Comparison of ENCODE assay signal across 12 cellular contexts in the genomic region with DNA sequence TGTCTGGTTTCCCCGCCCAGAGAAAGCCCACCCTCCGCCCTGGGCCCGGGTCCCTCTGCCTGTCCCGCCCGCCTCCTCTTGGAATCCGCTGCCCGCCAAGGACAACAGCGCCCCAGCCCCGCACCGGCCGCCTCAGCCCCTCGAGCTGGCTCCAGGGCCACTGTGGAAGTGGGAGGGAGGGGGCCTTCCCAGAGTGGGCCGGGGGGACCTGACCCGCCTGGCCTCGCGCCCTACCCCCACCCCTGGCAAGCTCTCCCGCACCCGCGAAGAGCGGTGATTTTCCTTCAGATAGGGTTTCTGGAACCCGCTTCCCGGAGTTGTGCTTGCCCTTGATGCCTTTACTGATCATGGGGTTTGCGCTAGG. TPM values are rescaled to one million over a fixed set of nuclear protein-coding genes. Genes with fewer than 3 reads are reported as not detected.
DNase-seq lines count a peak whose midpoint lies in the region; ATAC-seq and TF ChIP-seq lines count a peak whose summit lies in the region.
"Had no signal": no experiment of that assay in that cellular context is flagged by ENCODE, and none has a peak within 500 bp of the region (broad histone marks: within the 10 kb centered on the region; RNA-seq: fewer than 3 reads in every experiment).

No MANE protein-coding gene starts in this region.

- POLR2A ChIA-PET in activated naive CD8-positive, alpha-beta T cell treated with anti-CD3 and anti-CD28 coated beads, Interleukin-2, amount 10 ng/mL, durations not matched to agents 7 days and 5 days (lab: Charles Lee): interaction anchor here (0.6 to 2.5 kb wide), 2 partner anchors 34 to 40 kb away, joined by 5 to 14 read pairs; partner anchors contain the start of gene CBX4

- H3K9me2 ChIP-seq in GM23338 (ENCODE audit: insufficient read depth): no peaks in the 10 kb centered on the region

- H3K4me3 ChIP-seq in CD4-positive, CD25-positive, alpha-beta regulatory T cell (ENCODE audit: low read depth, low read length): no peak overlapping the region
- H3K4me3 ChIP-seq in GM23338: 0 out of 2 replicates have a peak overlapping the region, but pooled peaks have one; percentile 25

- peaks cover 27% of the 10 kb centered on the region for H3K27me3 ChIP-seq in CD4-positive, CD25-positive, alpha-beta regulatory T cell (ENCODE audit: control insufficient read depth, insufficient read depth, low read length)
- H3K27me3 ChIP-seq in GM23338 (ENCODE audit: insufficient read depth): peaks cover 92% of the 10 kb centered on the region

- no peaks in the 10 kb centered on the region for H3K36me3 Mint-ChIP-seq in CD4-positive, CD25-positive, alpha-beta regulatory T cell
- H3K36me3 Mint-ChIP-seq in GM23338 (ENCODE audit: low read depth): no peaks in the 10 kb centered on the region; the same call in 1 of the 3 replicates
- no peaks in the 10 kb centered on the region for H3K36me3 Mint-ChIP-seq in activated naive CD8-positive, alpha-beta T cell treated with anti-CD3 and anti-CD28 coated beads, Interleukin-2, amount 10 ng/mL, durations not matched to agents 7 days and 5 days
- H3K36me3 Mint-ChIP-seq in natural killer cell: no peaks in the 10 kb centered on the region

- ATAC-seq in CD4-positive, CD25-positive, alpha-beta regulatory T cell (ENCODE audit: low read depth in 2 of 2): no peak
- ATAC-seq in GM23338 (no peak), natural killer cell (no peak), GM19452 (IDR thresholded peaks at IDR 0.05; ENCODE audit: unreplicated experiment) (no peak), left cardiac atrium (no peak)
- ATAC-seq in activated naive CD8-positive, alpha-beta T cell treated with anti-CD3 and anti-CD28 coated beads, Interleukin-2, amount 10 ng/mL, durations not matched to agents 7 days and 5 days (ENCODE audit: low read depth): no peak
- ATAC-seq: gastroesophageal sphincter had no signal

- DNase-seq in CD4-positive, CD25-positive, alpha-beta regulatory T cell: no peak
- DNase-seq in GM23338 (ENCODE audit: low spot score): no peak
- no peak for DNase-seq in activated naive CD8-positive, alpha-beta T cell treated with anti-CD3 and anti-CD28 coated beads, Interleukin-2, amount 10 ng/mL, durations not matched to agents 7 days and 5 days
- no peak for DNase-seq in natural killer cell
- DNase-seq in activated gamma-delta T cell (lab: John Stamatoyannopoulos, UW): no peak
- no peak for DNase-seq in left cardiac atrium
- DNase-seq: activated CD4-positive, alpha-beta T cell treated with anti-CD3 and anti-CD28 coated beads for 1 hour; anterior cingulate cortex; NCI-H2107; substantia nigra had no signal

- H3K4me1 ChIP-seq in CD4-positive, CD25-positive, alpha-beta regulatory T cell (ENCODE audit: control insufficient read depth, insufficient read depth, low read length, poor library complexity, severe bottlenecking): peaks cover 69% of the 10 kb centered on the region
- peaks cover 38% of the 10 kb centered on the region for H3K4me1 ChIP-seq in GM23338 (ENCODE audit: insufficient read depth)

- peaks cover 9% of the 10 kb centered on the region for H4K20me1 ChIP-seq in GM23338 (replicated peaks; ENCODE audit: insufficient read depth)

- intact Hi-C loops in natural killer cell (cut with micrococcal nuclease): loop anchor here (5.0 kb wide), 1 partner anchor 52 kb away; no protein-coding TSS in a partner anchor
- intact Hi-C loops in left cardiac atrium (cut with DNase I): loop anchor here in 1 of 2 donors (5.0 to 10.0 kb wide), 2 partner anchors 43 to 54 kb away; no protein-coding TSS in a partner anchor

- peak overlapping the region; percentile 73; the same call in 1 of the 2 replicates for H3K4me2 ChIP-seq in GM23338

- H3F3A ChIP-seq in GM23338 (replicated peaks; ENCODE audit: low read depth): peaks cover 39% of the 10 kb centered on the region

- peaks cover 56% of the 10 kb centered on the region for H3K27me3 Mint-ChIP-seq in CD4-positive, CD25-positive, alpha-beta regulatory T cell
- H3K27me3 Mint-ChIP-seq in GM23338 (ENCODE audit: insufficient read depth, low read depth, poor library complexity) (peaks cover 95% of the 10 kb centered on the region), natural killer cell (ENCODE audit: low read depth in 2 of 2) (peaks cover 31 to 34% of the 10 kb centered on the region in 2 donors)
- H3K27me3 Mint-ChIP-seq in activated naive CD8-positive, alpha-beta T cell treated with anti-CD3 and anti-CD28 coated beads, Interleukin-2, amount 10 ng/mL, durations not matched to agents 7 days and 5 days: peaks cover 38% of the 10 kb centered on the region

- H3K79me2 ChIP-seq in GM23338 (replicated peaks; ENCODE audit: insufficient read depth): no peaks in the 10 kb centered on the region

- H3K4me1 Mint-ChIP-seq in CD4-positive, CD25-positive, alpha-beta regulatory T cell: peaks cover 5 to 51% (median 24%) of the 10 kb centered on the region in 4 donors
- peaks cover 35% of the 10 kb centered on the region for H3K4me1 Mint-ChIP-seq in GM23338
- H3K4me1 Mint-ChIP-seq in activated naive CD8-positive, alpha-beta T cell treated with anti-CD3 and anti-CD28 coated beads, Interleukin-2, amount 10 ng/mL, durations not matched to agents 7 days and 5 days: peaks cover 27% of the 10 kb centered on the region
- peaks cover 33 to 45% of the 10 kb centered on the region in 2 donors for H3K4me1 Mint-ChIP-seq in natural killer cell

- TF ChIP-seq CTCF in GM23338 (conservative IDR thresholded peaks at IDR 0.05; ENCODE audit: low read depth in 2 of 2): no peak
- TF ChIP-seq CTCF in natural killer cell (IDR thresholded peaks at IDR 0.05): no peak

- no peak overlapping the region for H2AFZ ChIP-seq in GM23338

- no peaks in the 10 kb centered on the region for H3K36me3 ChIP-seq in CD4-positive, CD25-positive, alpha-beta regulatory T cell (ENCODE audit: control insufficient read depth, insufficient read depth, low read length)
- H3K36me3 ChIP-seq in GM23338 (ENCODE audit: insufficient read depth): no peaks in the 10 kb centered on the region

- H3K27ac ChIP-seq in CD4-positive, CD25-positive, alpha-beta regulatory T cell (ENCODE audit: insufficient read depth, low read length, poor library complexity, severe bottlenecking): no peak overlapping the region
- H3K27ac ChIP-seq in GM23338 (ENCODE audit: low read depth): no peak overlapping the region
- H3K27ac ChIP-seq: gastroesophageal sphincter had no signal

- H3K4me3 Mint-ChIP-seq in CD4-positive, CD25-positive, alpha-beta regulatory T cell: peak overlapping the region; percentile 66 to 91 (median 84)
- H3K4me3 Mint-ChIP-seq in GM23338: peak overlapping the region; percentile 5; the same call in 1 of the 3 replicates
- H3K4me3 Mint-ChIP-seq in activated naive CD8-positive, alpha-beta T cell treated with anti-CD3 and anti-CD28 coated beads, Interleukin-2, amount 10 ng/mL, durations not matched to agents 7 days and 5 days: peak overlapping the region; percentile 62
- H3K4me3 Mint-ChIP-seq in natural killer cell: peak overlapping the region; percentile 73

- H3K27ac Mint-ChIP-seq in CD4-positive, CD25-positive, alpha-beta regulatory T cell: peak overlapping the region in 2 of 3 donors; percentile 43 to 67
- no peak overlapping the region for H3K27ac Mint-ChIP-seq in GM23338
- H3K27ac Mint-ChIP-seq in activated naive CD8-positive, alpha-beta T cell treated with anti-CD3 and anti-CD28 coated beads, Interleukin-2, amount 10 ng/mL, durations not matched to agents 7 days and 5 days: no peak overlapping the region
- H3K27ac Mint-ChIP-seq in natural killer cell: peak overlapping the region; percentile 67 to 72

- H3K9me3 Mint-ChIP-seq in CD4-positive, CD25-positive, alpha-beta regulatory T cell: peaks cover 0 to 7% (median 0%) of the 10 kb centered on the region in 7 donors
- H3K9me3 Mint-ChIP-seq in GM23338 (peaks cover 12% of the 10 kb centered on the region; the same call in 2 of the 3 replicates), natural killer cell (no peaks in the 10 kb centered on the region)
- no peaks in the 10 kb centered on the region for H3K9me3 Mint-ChIP-seq in activated naive CD8-positive, alpha-beta T cell treated with anti-CD3 and anti-CD28 coated beads, Interleukin-2, amount 10 ng/mL, durations not matched to agents 7 days and 5 days

- H3K9me3 ChIP-seq in CD4-positive, CD25-positive, alpha-beta regulatory T cell (ENCODE audit: control insufficient read depth in 2 of 2, low read length in 2 of 2): no peaks in the 10 kb centered on the region
- H3K9me3 ChIP-seq: gastroesophageal sphincter had no signal

RNA-seq across cellular contexts. Expression of gene CBX8, which starts 2.3 kb away (rescaled TPM):
- 3.4 TPM for total RNA-seq in CD4-positive, CD25-positive, alpha-beta regulatory T cell
- polyA plus RNA-seq in CD4-positive, CD25-positive, alpha-beta regulatory T cell: 1 to 10 TPM in 2 of 4 donors, under 1 TPM in 2; 0.30 to 1.7 (median 0.87) TPM
- total RNA-seq in GM23338 (2014; rRNA removed; shearing (Covaris generic)): 0.16 and 1.0 TPM in 2 replicates
- 1.1 and 1.3 TPM in 2 replicates for polyA plus RNA-seq in GM23338 (2016; fragmentation: Nextera tagmentation; extraction: Ambion mirVana)
- total RNA-seq in activated naive CD8-positive, alpha-beta T cell treated with anti-CD3 and anti-CD28 coated beads, Interleukin-2, amount 10 ng/mL, durations not matched to agents 7 days and 5 days: 1 to 10 TPM; 4.9 to 5.5 TPM
- total RNA-seq in natural killer cell: 1 to 10 TPM; 4.0 to 6.4 (median 5.8) TPM
- 1 to 10 TPM; 4.1 to 5.9 TPM for total RNA-seq in left cardiac atrium

RNA-seq across cellular contexts. Expression of gene CBX2, which starts 21.2 kb away (rescaled TPM):
- total RNA-seq in CD4-positive, CD25-positive, alpha-beta regulatory T cell: 0.81 TPM
- polyA plus RNA-seq in CD4-positive, CD25-positive, alpha-beta regulatory T cell: under 1 TPM in 2 of 4 donors, not detected in 2; 0.11 to 0.17 TPM
- total RNA-seq in GM23338 (2014; rRNA removed; shearing (Covaris generic)): 91.1 and 114 TPM in 2 replicates
- 26.6 and 29.2 TPM in 2 replicates for polyA plus RNA-seq in GM23338 (2016; fragmentation: Nextera tagmentation; extraction: Ambion mirVana)
- total RNA-seq in activated naive CD8-positive, alpha-beta T cell treated with anti-CD3 and anti-CD28 coated beads, Interleukin-2, amount 10 ng/mL, durations not matched to agents 7 days and 5 days: 1 to 10 TPM; 9.2 to 9.6 TPM
- total RNA-seq in natural killer cell (1 to 10 TPM in 1 of 3 donors, under 1 TPM in 1, not detected in 1; 0.18 to 1.3 TPM), left cardiac atrium (1 to 10 TPM; 3.1 to 3.5 TPM)

RNA-seq across cellular contexts. Expression of gene CBX4, which starts 40.1 kb away (rescaled TPM):
- 137 TPM for total RNA-seq in CD4-positive, CD25-positive, alpha-beta regulatory T cell
- polyA plus RNA-seq in CD4-positive, CD25-positive, alpha-beta regulatory T cell: 10 to 100 TPM in 1 of 4 donors, 1 to 10 TPM in 3; 2.9 to 10.0 (median 4.6) TPM
- 4.6 and 5.7 TPM in 2 replicates for total RNA-seq in GM23338 (2014; rRNA removed; shearing (Covaris generic))
- polyA plus RNA-seq in GM23338 (2016; fragmentation: Nextera tagmentation; extraction: Ambion mirVana): 1.4 TPM in 2 replicates
- total RNA-seq in activated naive CD8-positive, alpha-beta T cell treated with anti-CD3 and anti-CD28 coated beads, Interleukin-2, amount 10 ng/mL, durations not matched to agents 7 days and 5 days: 10 to 100 TPM; 53.8 to 54.4 TPM
- total RNA-seq in natural killer cell: 100 to 1,000 TPM; 147 to 220 (median 217) TPM
- 10 to 100 TPM; 17.9 to 24.2 TPM for total RNA-seq in left cardiac atrium

Comparison
In these comparisons a context has a peak if more than half of its experiments do, and no peak if none do; other contexts are left out.
1. H3K27ac Mint-ChIP-seq: peak in CD4-positive, CD25-positive, alpha-beta regulatory T cell (2 of 3) and natural killer cell (2 of 2); none in GM23338 (single experiment) and activated naive CD8-positive, alpha-beta T cell treated with anti-CD3 and anti-CD28 coated beads, Interleukin-2, amount 10 ng/mL, durations not matched to agents 7 days and 5 days (single experiment).
2. H3K4me3 Mint-ChIP-seq: peak in every context shown above with its lines; median percentile 84 in CD4-positive, CD25-positive, alpha-beta regulatory T cell; 73 in natural killer cell; 62 in activated naive CD8-positive, alpha-beta T cell treated with anti-CD3 and anti-CD28 coated beads, Interleukin-2, amount 10 ng/mL, durations not matched to agents 7 days and 5 days; 5 in GM23338.